ENCODE assay signal across 21 cellular contexts in genomic region chr15:41983621-41984571, GRCh38. TPM values are rescaled to one million over a fixed set of nuclear protein-coding genes. Genes with fewer than 3 reads are reported as not detected.
"Had no signal": no experiment of that assay in that cellular context is flagged by ENCODE, and none has a peak within 500 bp of the region (broad histone marks: within the 10 kb centered on the region; RNA-seq: fewer than 3 reads in every experiment).

No MANE protein-coding gene starts in this region.

- H3K36me3 Mint-ChIP-seq: natural killer cell had no signal

- H3K4me1 ChIP-seq: uterus had no signal

- H3K4me2 ChIP-seq: smooth muscle cell had no signal

- H3K4me1 Mint-ChIP-seq: natural killer cell had no signal

- ATAC-seq: activated CD4-positive, CD25-positive, alpha-beta regulatory T cell treated with anti-CD3 and anti-CD28 coated beads, Interleukin-2, amount 50 U/mL, for 24 hours; left ventricle myocardium superior; natural killer cell; stimulated activated naive CD8-positive, alpha-beta T cell treated with anti-CD3 and anti-CD28 coated beads, Interleukin-15, amount 100 ng/mL, for 72 hours had no signal

- H3K27ac ChIP-seq: cardiac muscle cell, esophagus squamous epithelium, right atrium auricular region, uterus had no signal

- H3K4me3 ChIP-seq: cardiac muscle cell, esophagus squamous epithelium, right atrium auricular region, smooth muscle cell, thoracic aorta, uterus had no signal

- H3K27me3 Mint-ChIP-seq: stimulated activated naive CD8-positive, alpha-beta T cell treated with anti-CD3 and anti-CD28 coated beads, Interleukin-15, amount 100 ng/mL, for 72 hours had no signal

- H3K36me3 ChIP-seq: cardiac muscle cell, esophagus squamous epithelium, right atrium auricular region, thoracic aorta, uterus had no signal

- H3K9me3 ChIP-seq: esophagus squamous epithelium, right atrium auricular region, thoracic aorta, uterus had no signal

- H3K9me3 Mint-ChIP-seq: activated naive CD4-positive, alpha-beta T cell treated with anti-CD3 and anti-CD28 coated beads for 36 hours; natural killer cell; stimulated activated naive CD8-positive, alpha-beta T cell treated with anti-CD3 and anti-CD28 coated beads, Interleukin-15, amount 100 ng/mL, for 72 hours had no signal

- H3K27ac Mint-ChIP-seq: activated naive CD4-positive, alpha-beta T cell treated with anti-CD3 and anti-CD28 coated beads for 36 hours; natural killer cell; stimulated activated naive CD8-positive, alpha-beta T cell treated with anti-CD3 and anti-CD28 coated beads, Interleukin-15, amount 100 ng/mL, for 72 hours had no signal

- H3K4me3 Mint-ChIP-seq: activated naive CD4-positive, alpha-beta T cell treated with anti-CD3 and anti-CD28 coated beads for 36 hours; natural killer cell; stimulated activated naive CD8-positive, alpha-beta T cell treated with anti-CD3 and anti-CD28 coated beads, Interleukin-15, amount 100 ng/mL, for 72 hours had no signal

- DNase-seq: activated CD4-positive, alpha-beta T cell treated with anti-CD3 and anti-CD28 coated beads, Interleukin-2, amount 50 U/mL, for 4 hours; activated naive CD4-positive, alpha-beta T cell treated with anti-CD3 and anti-CD28 coated beads for 36 hours; esophagus squamous epithelium; hypothalamus; left ventricle myocardium superior; mesenchymal stem cell; natural killer cell; stimulated activated naive CD8-positive, alpha-beta T cell treated with anti-CD3 and anti-CD28 coated beads, Interleukin-15, amount 100 ng/mL, for 72 hours; T1000; uterus had no signal

- H3K27me3 ChIP-seq: cardiac muscle cell, esophagus squamous epithelium, right atrium auricular region, uterus had no signal

RNA-seq across cellular contexts. Expression of gene PLA2G4E, which starts 36.9 kb away (rescaled TPM):
- total RNA-seq: activated naive CD4-positive, alpha-beta T cell treated with anti-CD3 and anti-CD28 coated beads for 36 hours; endothelial cell of umbilical vein; fibroblast of villous mesenchyme; glomerular endothelial cell; kidney epithelial cell; left ventricle myocardium superior; natural killer cell; SK-MEL-5; thoracic aorta; uterus had no signal
- polyA plus RNA-seq: adipose tissue, cardiac muscle cell, endothelial cell of umbilical vein, smooth muscle cell had no signal
